12 cellular contexts compared by ENCODE assay signal in the genomic region with DNA sequence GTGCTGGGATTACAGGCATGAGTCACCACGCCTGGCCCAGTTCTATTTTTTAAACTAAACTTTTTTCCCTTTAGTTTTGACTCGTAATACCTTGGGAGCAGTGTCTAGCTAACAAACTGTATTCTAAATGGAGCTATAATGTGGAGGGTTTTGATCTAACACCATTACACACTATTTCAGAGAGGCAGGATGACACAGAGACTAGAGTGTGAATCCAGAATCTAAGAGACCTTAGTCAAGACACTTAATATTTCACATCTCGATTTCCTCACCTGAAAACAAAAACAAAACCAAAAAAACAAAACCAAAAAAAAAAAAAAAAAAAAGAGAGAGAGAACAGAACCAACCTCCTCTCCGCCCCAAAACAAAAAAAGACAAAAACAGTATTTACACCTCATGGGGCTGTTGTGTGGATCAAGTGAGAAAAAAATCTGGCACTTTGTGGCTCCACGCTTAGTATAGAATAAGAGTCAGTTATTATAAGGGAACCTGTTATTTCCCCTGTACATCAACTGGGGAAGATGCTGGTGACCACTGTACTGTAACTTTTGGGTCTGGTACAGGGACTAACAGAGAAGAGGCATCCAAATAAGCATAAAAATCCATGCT.
"Had no signal": no experiment of that assay in that cellular context is flagged by ENCODE, and none has a peak within 500 bp of the region (broad histone marks: within the 10 kb centered on the region; RNA-seq: fewer than 3 reads in every experiment).

No MANE protein-coding gene starts in this region.

- H3K4me1 ChIP-seq: breast epithelium had no signal

- H3K27me3 Mint-ChIP-seq: naive thymus-derived CD4-positive, alpha-beta T cell had no signal

- H3K27ac ChIP-seq: breast epithelium, foreskin keratinocyte, skin epidermis, tibial artery, vagina had no signal

- H3K27ac Mint-ChIP-seq: activated naive CD4-positive, alpha-beta T cell treated with anti-CD3 and anti-CD28 coated beads, Interleukin-2, amount 50 U/mL, for 72 hours had no signal

- H3K9me3 ChIP-seq: breast epithelium, tibial artery, vagina had no signal

- H3K4me3 ChIP-seq: breast epithelium, skin epidermis, tibial artery, vagina had no signal

- H3K36me3 ChIP-seq: breast epithelium, vagina had no signal

- DNase-seq: activated effector memory CD4-positive, alpha-beta T cell treated with anti-CD3 and anti-CD28 coated beads, Interleukin-2, amount 50 U/mL, for 16 hours; activated T-cell treated with anti-CD3 and anti-CD28 coated beads for 4 hours; aorta; foreskin keratinocyte; naive thymus-derived CD4-positive, alpha-beta T cell; posterior cingulate gyrus; stimulated activated CD4-positive, alpha-beta T cell treated with anti-CD3 and anti-CD28 coated beads, Interleukin-4, amount 100 ng/mL, for 4 hours; tibial artery had no signal

- ATAC-seq: foreskin keratinocyte; naive thymus-derived CD4-positive, alpha-beta T cell had no signal

- H3K27me3 ChIP-seq: breast epithelium, foreskin keratinocyte, tibial artery, vagina had no signal
